In genomic region chr1:155140630-155140953, GRCh38 we compare ENCODE assay signal across 8 cellular contexts. TPM values are rescaled to one million over a fixed set of nuclear protein-coding genes. Genes with fewer than 3 reads are reported as not detected.
DNase-seq lines count a peak whose midpoint lies in the region; ATAC-seq and TF ChIP-seq lines count a peak whose summit lies in the region.

No MANE protein-coding gene starts in this region.

- no peaks in the 10 kb centered on the region for H3K4me1 ChIP-seq in BE2C

- peak overlapping the region; percentile 100 for H3K4me3 Mint-ChIP-seq in natural killer cell treated with Interleukin-12 subunit alpha and Interleukin-12 subunit beta and Interleukin-15 and Interleukin-18, amount 100 ng/mL, for 72 hours

- ATAC-seq in natural killer cell treated with Interleukin-12 subunit alpha and Interleukin-12 subunit beta and Interleukin-15 and Interleukin-18, amount 100 ng/mL, for 72 hours, result no peak

- peak overlapping the region; percentile 83 to 96 for H3K27ac ChIP-seq in coronary artery

- H3K36me3 ChIP-seq in BE2C, result no peaks in the 10 kb centered on the region; the same call in 1 of the 2 replicates

- TF ChIP-seq CTCF in BE2C (IDR thresholded peaks at IDR 0.05; ENCODE audit: low read depth, low read length) (no peak), LNCaP clone FGC (IDR thresholded peaks at IDR 0.05; ENCODE audit: control insufficient read depth, extremely low read depth, insufficient read depth) (no peak), coronary artery (IDR thresholded peaks at IDR 0.05) (no peak)

- H3K4me1 Mint-ChIP-seq in natural killer cell treated with Interleukin-12 subunit alpha and Interleukin-12 subunit beta and Interleukin-15 and Interleukin-18, amount 100 ng/mL, for 72 hours (ENCODE audit: low read depth in 2 of 2), result peaks cover 25 to 32% of the 10 kb centered on the region in 2 donors

- H3K9me3 Mint-ChIP-seq in natural killer cell treated with Interleukin-12 subunit alpha and Interleukin-12 subunit beta and Interleukin-15 and Interleukin-18, amount 100 ng/mL, for 72 hours, result no peaks in the 10 kb centered on the region

- H3K36me3 Mint-ChIP-seq in natural killer cell treated with Interleukin-12 subunit alpha and Interleukin-12 subunit beta and Interleukin-15 and Interleukin-18, amount 100 ng/mL, for 72 hours, result peaks cover 4% of the 10 kb centered on the region

- peaks cover 2 to 13% of the 10 kb centered on the region in 2 donors for H3K27me3 Mint-ChIP-seq in natural killer cell treated with Interleukin-12 subunit alpha and Interleukin-12 subunit beta and Interleukin-15 and Interleukin-18, amount 100 ng/mL, for 72 hours

- peak overlapping the region; percentile 84 to 97 for H3K27ac Mint-ChIP-seq in natural killer cell treated with Interleukin-12 subunit alpha and Interleukin-12 subunit beta and Interleukin-15 and Interleukin-18, amount 100 ng/mL, for 72 hours

- H3K4me3 ChIP-seq in BE2C (ENCODE audit: low read depth, low read length), result peak overlapping the region; percentile 98
- peak overlapping the region; percentile 75 for H3K4me3 ChIP-seq in LNCaP clone FGC (ENCODE audit: low read depth, low read length)
- peak overlapping the region; percentile 85 for H3K4me3 ChIP-seq in coronary artery

- no peaks in the 10 kb centered on the region for H3K9me3 ChIP-seq in BE2C

- H3K27me3 ChIP-seq in BE2C, result peaks cover 5% of the 10 kb centered on the region; the same call in 1 of the 2 replicates

- DNase-seq in BE2C (no peak), LNCaP clone FGC (ENCODE audit: low read depth) (no peak), coronary artery (ENCODE audit: low spot score) (no peak), NCI-H1694 treated with DMSO at 0.1 percent for 48 hours (lab: John Stamatoyannopoulos, UW) (no peak), NCI-H2196 treated with DMSO at 0.1 percent for 48 hours (lab: John Stamatoyannopoulos, UW; ENCODE audit: unreplicated experiment) (no peak), C1 segment of cervical spinal cord (lab: John Stamatoyannopoulos, UW) (no peak), COLO829 (ENCODE audit: low spot score) (no peak)
- DNase-seq in natural killer cell treated with Interleukin-12 subunit alpha and Interleukin-12 subunit beta and Interleukin-15 and Interleukin-18, amount 100 ng/mL, for 72 hours (ENCODE audit: low spot score), result no peak

RNA-seq across cellular contexts. Expression of gene DPM3, which starts 0.3 kb away (rescaled TPM):
- polyA plus RNA-seq in BE2C (2012; ENCODE audit: insufficient read depth, insufficient read length, low read depth), result 221 TPM
- 10 to 100 TPM; 26.0 to 31.1 TPM for total RNA-seq in natural killer cell treated with Interleukin-12 subunit alpha and Interleukin-12 subunit beta and Interleukin-15 and Interleukin-18, amount 100 ng/mL, for 72 hours

RNA-seq across cellular contexts. Expression of gene SLC50A1, which starts 4.9 kb away (rescaled TPM):
- polyA plus RNA-seq in BE2C (2012; ENCODE audit: insufficient read depth, insufficient read length, low read depth), result 37.1 TPM
- total RNA-seq in natural killer cell treated with Interleukin-12 subunit alpha and Interleukin-12 subunit beta and Interleukin-15 and Interleukin-18, amount 100 ng/mL, for 72 hours, result 10 to 100 TPM; 28.8 to 36.3 TPM

RNA-seq across cellular contexts. Expression of gene EFNA1, which starts 12.9 kb away (rescaled TPM):
- polyA plus RNA-seq in BE2C (2012; ENCODE audit: insufficient read depth, insufficient read length, low read depth), result 6.7 TPM
- not detected for total RNA-seq in natural killer cell treated with Interleukin-12 subunit alpha and Interleukin-12 subunit beta and Interleukin-15 and Interleukin-18, amount 100 ng/mL, for 72 hours

RNA-seq across cellular contexts. Expression of gene KRTCAP2, which starts 32.5 kb away (rescaled TPM):
- polyA plus RNA-seq in BE2C (2012; ENCODE audit: insufficient read depth, insufficient read length, low read depth), result 420 TPM
- total RNA-seq in natural killer cell treated with Interleukin-12 subunit alpha and Interleukin-12 subunit beta and Interleukin-15 and Interleukin-18, amount 100 ng/mL, for 72 hours, result 100 to 1,000 TPM; 149 to 223 TPM

RNA-seq across cellular contexts. Expression of gene TRIM46, which starts 33.1 kb away (rescaled TPM):
- 25.0 TPM for polyA plus RNA-seq in BE2C (2012; ENCODE audit: insufficient read depth, insufficient read length, low read depth)
- 1 to 10 TPM; 3.6 to 9.3 TPM for total RNA-seq in natural killer cell treated with Interleukin-12 subunit alpha and Interleukin-12 subunit beta and Interleukin-15 and Interleukin-18, amount 100 ng/mL, for 72 hours
